1 cellular context compared by ENCODE assay signal in genomic region chr15:82337051-82337450, GRCh38. TPM values are rescaled to one million over a fixed set of nuclear protein-coding genes. Genes with fewer than 3 reads are reported as not detected.
"Had no signal": no experiment of that assay in that cellular context is flagged by ENCODE, and none has a peak within 500 bp of the region (broad histone marks: within the 10 kb centered on the region; RNA-seq: fewer than 3 reads in every experiment).

No MANE protein-coding gene starts in this region.

RNA-seq across cellular contexts. Expression of gene GOLGA6L10, which starts 12.2 kb away (rescaled TPM):
- total RNA-seq: HT-29 had no signal
